ENCODE assay signal across 16 cellular contexts in the genomic region with DNA sequence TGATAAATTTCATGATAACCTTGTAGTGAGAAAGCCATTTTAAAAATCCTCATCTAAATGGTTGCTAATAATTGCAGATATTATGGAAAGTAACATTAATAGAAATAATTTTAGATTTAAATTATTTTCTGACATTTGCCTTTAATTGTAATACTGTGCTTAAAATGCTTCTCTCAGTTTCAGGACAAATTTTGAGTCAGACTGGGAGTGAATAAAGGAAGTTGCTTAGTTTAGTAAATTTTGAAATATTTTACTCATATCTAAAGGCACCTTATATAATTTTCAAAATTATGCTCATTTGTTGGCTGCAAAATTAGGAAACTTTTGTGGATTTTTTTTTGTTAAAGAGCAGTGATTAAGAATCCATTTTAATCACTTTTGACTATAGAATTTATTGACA.
A peak's percentile ranks its signal among the peaks of the same experiment; 100 is the strongest.
DNase-seq lines count a peak whose midpoint lies in the region; ATAC-seq and TF ChIP-seq lines count a peak whose summit lies in the region.
"Had no signal": no experiment of that assay in that cellular context is flagged by ENCODE, and none has a peak within 500 bp of the region (broad histone marks: within the 10 kb centered on the region; RNA-seq: fewer than 3 reads in every experiment).

No MANE protein-coding gene starts in this region.

- CTCF ChIA-PET in naive thymus-derived CD4-positive, alpha-beta T cell (lab: Charles Lee): no interaction called here

- intact Hi-C loops in left colon (cut with DNase I, micrococcal nuclease): loop anchor here in 1 of 2 donors (10.0 kb wide), 1 partner anchor 181 kb away; the partner anchor contains the start of gene CEP120
- intact Hi-C loops in naive thymus-derived CD4-positive, alpha-beta T cell (cut with micrococcal nuclease): no loop called here

- no peak overlapping the region for H3K27ac Mint-ChIP-seq in naive thymus-derived CD4-positive, alpha-beta T cell
- H3K27ac Mint-ChIP-seq: activated naive CD4-positive, alpha-beta T cell treated with anti-CD3 and anti-CD28 coated beads, Interleukin-2, amount 50 U/mL, for 72 hours; type B pancreatic cell had no signal

- POLR2A ChIA-PET in naive thymus-derived CD4-positive, alpha-beta T cell (lab: Charles Lee): no interaction called here

- DNase-seq in GM12865 (ENCODE audit: low read depth) (peak; percentile 27), left colon (no peak), activated gamma-delta T cell treated with Interleukin-2 at 50 U/mL for 16 hours (no peak), NCI-H2171 treated with DMSO at 0.1 percent for 48 hours (lab: John Stamatoyannopoulos, UW) (no peak)
- DNase-seq in naive thymus-derived CD4-positive, alpha-beta T cell: no peak
- DNase-seq: ACHN; central memory CD4-positive, alpha-beta T cell; Kasumi-1; midbrain; NCI-H2029 had no signal

- H3K27me3 ChIP-seq in naive thymus-derived CD4-positive, alpha-beta T cell (ENCODE audit: control insufficient read depth in 2 of 2, insufficient read depth in 2 of 2, low read length in 2 of 2): no peaks in the 10 kb centered on the region

- H3K9me3 ChIP-seq in naive thymus-derived CD4-positive, alpha-beta T cell (ENCODE audit: control insufficient read depth in 2 of 3, low read length in 3 of 3): no peaks in the 10 kb centered on the region

- H3K36me3 ChIP-seq in naive thymus-derived CD4-positive, alpha-beta T cell (ENCODE audit: control insufficient read depth in 2 of 3, insufficient read depth in 3 of 3, low read length in 3 of 3): peaks cover 0 to 11% (median 0%) of the 10 kb centered on the region in 3 experiments

- no peak overlapping the region for H3K27ac ChIP-seq in naive thymus-derived CD4-positive, alpha-beta T cell (ENCODE audit: low read depth, low read length)
- H3K27ac ChIP-seq: HL-60 had no signal

- peaks cover 0 to 9% (median 5%) of the 10 kb centered on the region in 7 donors for H3K4me1 Mint-ChIP-seq in naive thymus-derived CD4-positive, alpha-beta T cell

- no peak overlapping the region for H3K4me3 ChIP-seq in GM12865 (ENCODE audit: low read depth, low read length)
- no peak overlapping the region for H3K4me3 ChIP-seq in naive thymus-derived CD4-positive, alpha-beta T cell (ENCODE audit: low read length)

- no peak for TF ChIP-seq CTCF in GM12865 (IDR thresholded peaks at IDR 0.05; ENCODE audit: insufficient read depth, low read depth, low read length, missing control alignments)

- no peaks in the 10 kb centered on the region for H3K4me1 ChIP-seq in naive thymus-derived CD4-positive, alpha-beta T cell (ENCODE audit: control insufficient read depth in 2 of 2, insufficient read depth in 2 of 2, low read length in 2 of 2)

- H3K9me3 Mint-ChIP-seq in naive thymus-derived CD4-positive, alpha-beta T cell: no peaks in the 10 kb centered on the region
- H3K9me3 Mint-ChIP-seq: activated naive CD4-positive, alpha-beta T cell treated with anti-CD3 and anti-CD28 coated beads, Interleukin-2, amount 50 U/mL, for 72 hours; type B pancreatic cell had no signal

- H3K27me3 Mint-ChIP-seq in naive thymus-derived CD4-positive, alpha-beta T cell: no peaks in the 10 kb centered on the region
- H3K27me3 Mint-ChIP-seq: type B pancreatic cell had no signal

- peaks cover 0 to 13% (median 3%) of the 10 kb centered on the region in 5 donors for H3K36me3 Mint-ChIP-seq in naive thymus-derived CD4-positive, alpha-beta T cell
- H3K36me3 Mint-ChIP-seq: activated naive CD4-positive, alpha-beta T cell treated with anti-CD3 and anti-CD28 coated beads, Interleukin-2, amount 50 U/mL, for 72 hours had no signal

- peak; percentile 60 for ATAC-seq in GM19328 (IDR thresholded peaks at IDR 0.05; ENCODE audit: unreplicated experiment)
- ATAC-seq in HG02623 (IDR thresholded peaks at IDR 0.05; ENCODE audit: unreplicated experiment): peak; percentile 64
- peak; percentile 80 for ATAC-seq in HG03469 (IDR thresholded peaks at IDR 0.05; ENCODE audit: unreplicated experiment)
- ATAC-seq in left colon: no peak
- ATAC-seq in naive thymus-derived CD4-positive, alpha-beta T cell: no peak
- ATAC-seq: activated naive CD4-positive, alpha-beta T cell treated with anti-CD3 and anti-CD28 coated beads, Interleukin-2, amount 50 U/mL, for 72 hours had no signal

- no peak overlapping the region for H3K4me3 Mint-ChIP-seq in naive thymus-derived CD4-positive, alpha-beta T cell
- H3K4me3 Mint-ChIP-seq: type B pancreatic cell had no signal

Comparison
In these comparisons a context has a peak if more than half of its experiments do, and no peak if none do; other contexts are left out.
1. ATAC-seq: peak in GM19328 (single experiment), HG02623 (single experiment) and HG03469 (single experiment); none in left colon (single experiment) and naive thymus-derived CD4-positive, alpha-beta T cell (single experiment).